ENCODE assay signal across 14 cellular contexts in the genomic region with DNA sequence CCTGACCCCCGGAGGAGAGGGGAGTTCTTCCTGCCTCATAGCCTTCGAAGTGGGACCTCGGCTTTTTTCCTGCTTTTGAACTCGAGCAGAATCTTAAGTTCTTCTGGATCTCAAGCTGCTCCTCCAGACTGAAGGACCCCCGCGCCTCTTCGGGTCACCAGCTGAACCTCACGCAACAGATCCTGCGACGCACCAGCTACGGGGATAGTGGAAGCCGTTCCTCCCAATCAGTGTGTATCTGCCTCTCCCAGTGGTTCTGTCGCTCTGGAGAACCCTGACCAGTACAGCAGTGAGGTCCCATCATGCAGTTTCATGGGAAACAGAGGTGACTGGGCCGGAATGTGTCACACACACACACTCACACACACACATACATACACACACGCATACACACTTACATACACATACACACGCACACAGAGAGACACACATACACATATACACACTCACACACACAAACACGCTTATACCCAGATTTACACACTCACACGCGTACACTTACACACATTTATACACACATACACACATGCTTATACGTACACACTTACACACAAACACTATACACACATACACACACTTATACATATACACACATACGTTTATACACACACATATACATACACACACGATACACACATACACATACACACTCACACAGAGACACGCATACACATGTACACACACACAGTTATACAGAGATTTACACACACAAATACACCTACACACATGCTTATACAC.
DNase-seq lines count a peak whose midpoint lies in the region; ATAC-seq and TF ChIP-seq lines count a peak whose summit lies in the region.
"Had no signal": no experiment of that assay in that cellular context is flagged by ENCODE, and none has a peak within 500 bp of the region (broad histone marks: within the 10 kb centered on the region; RNA-seq: fewer than 3 reads in every experiment).

No MANE protein-coding gene starts in this region.

- H2AK5ac ChIP-seq in IMR-90 (ENCODE audit: low read depth, low read length) = no peak overlapping the region

- H3K4me1 Mint-ChIP-seq in glutamatergic neuron (ENCODE audit: low read depth, unreplicated experiment) = peaks cover 51% of the 10 kb centered on the region
- peaks cover 61% of the 10 kb centered on the region for H3K4me1 Mint-ChIP-seq in neural progenitor cell
- no peaks in the 10 kb centered on the region for H3K4me1 Mint-ChIP-seq in stimulated activated effector memory CD8-positive, alpha-beta T cell treated with anti-CD3 and anti-CD28 coated beads, Interleukin-12 subunit alpha, Interleukin-12 subunit beta, amount 100 ng/mL, for 72 hours
- H3K4me1 Mint-ChIP-seq: CD14-positive monocyte had no signal

- no peak overlapping the region for H4K5ac ChIP-seq in IMR-90 (ENCODE audit: low read depth, low read length)

- no peaks in the 10 kb centered on the region for H3K79me2 ChIP-seq in neural progenitor cell (ENCODE audit: low read depth)

- TF ChIP-seq RAD21 in IMR-90 (IDR thresholded peaks at IDR 0.05; ENCODE audit: low read length) = no peak

- H3K14ac ChIP-seq in IMR-90 (replicated peaks; ENCODE audit: low read depth, low read length) = no peak overlapping the region

- POLR2A ChIA-PET in IMR-90 (lab: Charles Lee; ENCODE audit: unreplicated experiment) = no interaction called here

- no peak overlapping the region for H2BK20ac ChIP-seq in IMR-90 (ENCODE audit: low read depth, low read length)

- TF ChIP-seq CTCF in IMR-90 (conservative IDR thresholded peaks at IDR 0.05; ENCODE audit: low read depth, low read length) = no peak
- no peak for TF ChIP-seq CTCF in glutamatergic neuron (IDR thresholded peaks at IDR 0.05; ENCODE audit: partially characterized antibody, unreplicated experiment)
- no peak for TF ChIP-seq CTCF in neural progenitor cell (IDR thresholded peaks at IDR 0.05)

- intact Hi-C loops in IMR-90 (cut with micrococcal nuclease) = no loop called here

- no peak overlapping the region for H3K4me3 ChIP-seq in IMR-90 (ENCODE audit: insufficient read depth, low read depth, low read length)
- no peak overlapping the region for H3K4me3 ChIP-seq in neural progenitor cell

- no peak overlapping the region for H2BK15ac ChIP-seq in IMR-90 (ENCODE audit: low read depth, low read length)

- BruUV-seq in IMR-90 (replicated peaks; lab: Mats Ljungman, UMichigan) = no TSS peak

- H2BK120ac ChIP-seq in IMR-90 (ENCODE audit: low read depth, low read length) = no peak overlapping the region

- H3K4me2 ChIP-seq in IMR-90 (ENCODE audit: low read depth, low read length) = no peak overlapping the region
- no peak overlapping the region for H3K4me2 ChIP-seq in neural progenitor cell

- H4K20me1 ChIP-seq in IMR-90 (ENCODE audit: insufficient read depth, low read length) (no peaks in the 10 kb centered on the region), neural progenitor cell (ENCODE audit: low read depth) (no peaks in the 10 kb centered on the region)

- H2BK5ac ChIP-seq in IMR-90 (ENCODE audit: low read depth, low read length, poor library complexity, severe bottlenecking) = peak overlapping the region; percentile 67

- H3K9ac ChIP-seq in IMR-90 (ENCODE audit: low read depth, low read length) (no peak overlapping the region), neural progenitor cell (no peak overlapping the region)

- H3K9me3 ChIP-seq in IMR-90 (ENCODE audit: control insufficient read depth, insufficient read depth, low read length) (peaks cover 54% of the 10 kb centered on the region), neural progenitor cell (ENCODE audit: low read depth) (no peaks in the 10 kb centered on the region)

- H3K4me3 Mint-ChIP-seq in glutamatergic neuron (ENCODE audit: unreplicated experiment) = peak overlapping the region; percentile 78
- peak overlapping the region; percentile 6 for H3K4me3 Mint-ChIP-seq in neural progenitor cell
- H3K4me3 Mint-ChIP-seq in stimulated activated effector memory CD8-positive, alpha-beta T cell treated with anti-CD3 and anti-CD28 coated beads, Interleukin-12 subunit alpha, Interleukin-12 subunit beta, amount 100 ng/mL, for 72 hours = no peak overlapping the region
- H3K4me3 Mint-ChIP-seq: CD14-positive monocyte, H9 had no signal

- H3K4me1 ChIP-seq in IMR-90 (ENCODE audit: control insufficient read depth, insufficient read depth, low read length) (no peaks in the 10 kb centered on the region), neural progenitor cell (peaks cover 30% of the 10 kb centered on the region)

- peaks cover 16% of the 10 kb centered on the region for H3K9me3 Mint-ChIP-seq in glutamatergic neuron (ENCODE audit: unreplicated experiment)
- H3K9me3 Mint-ChIP-seq in neural progenitor cell = peaks cover 4% of the 10 kb centered on the region
- no peaks in the 10 kb centered on the region for H3K9me3 Mint-ChIP-seq in stimulated activated effector memory CD8-positive, alpha-beta T cell treated with anti-CD3 and anti-CD28 coated beads, Interleukin-12 subunit alpha, Interleukin-12 subunit beta, amount 100 ng/mL, for 72 hours

- DNase-seq in IMR-90 = no peak
- DNase-seq in glutamatergic neuron = no peak
- DNase-seq in neural progenitor cell (ENCODE audit: low spot score) = no peak
- no peak for DNase-seq in stimulated activated CD4-positive, alpha-beta T cell treated with anti-CD3 and anti-CD28 coated beads, Interleukin-4, amount 100 ng/mL, for 4 hours
- no peak for DNase-seq in erythroblast (lab: John Stamatoyannopoulos, UW)
- no peak for DNase-seq in stimulated activated effector memory CD8-positive, alpha-beta T cell treated with anti-CD3 and anti-CD28 coated beads, Interleukin-12 subunit alpha, Interleukin-12 subunit beta, amount 100 ng/mL, for 72 hours (ENCODE audit: low spot score in 2 of 2)
- no peak for DNase-seq in activated CD8-positive, alpha-beta memory T cell treated with anti-CD3 and anti-CD28 coated beads, Interleukin-2, amount 50 U/mL, for 4 hours
- DNase-seq: ACHN, DMS79, H9, KG1, NCI-H1105 treated with DMSO at 0.1 percent for 48 hours, OCI-M1 had no signal

- no peak for ATAC-seq in IMR-90 (ENCODE audit: low read depth)
- ATAC-seq in stimulated activated effector memory CD8-positive, alpha-beta T cell treated with anti-CD3 and anti-CD28 coated beads, Interleukin-12 subunit alpha, Interleukin-12 subunit beta, amount 100 ng/mL, for 72 hours = no peak

- H4K8ac ChIP-seq in IMR-90 (ENCODE audit: low read depth in 2 of 2, low read length in 2 of 2) = no peak overlapping the region

- TF ChIP-seq POLR2A in IMR-90 (IDR thresholded peaks at IDR 0.05; ENCODE audit: low read depth, low read length) = no peak
- no peak for TF ChIP-seq POLR2A in erythroblast (IDR thresholded peaks at IDR 0.05; ENCODE audit: low read length)

- H2AFZ ChIP-seq in IMR-90 (replicated peaks; ENCODE audit: low read length, poor library complexity) = no peak overlapping the region
- no peak overlapping the region for H2AFZ ChIP-seq in neural progenitor cell (replicated peaks)

- no peak overlapping the region for H3K18ac ChIP-seq in IMR-90 (ENCODE audit: low read depth, low read length)

- H3K27me3 Mint-ChIP-seq in glutamatergic neuron (ENCODE audit: unreplicated experiment) = peaks cover 10% of the 10 kb centered on the region
- H3K27me3 Mint-ChIP-seq in neural progenitor cell (ENCODE audit: insufficient read depth, low read depth) = peaks cover 17% of the 10 kb centered on the region

- no peaks in the 10 kb centered on the region for H3K27me3 ChIP-seq in IMR-90 (ENCODE audit: control insufficient read depth, insufficient read depth, low read length)
- H3K27me3 ChIP-seq in neural progenitor cell = no peaks in the 10 kb centered on the region

- H3K79me1 ChIP-seq in IMR-90 (ENCODE audit: low read depth in 1 of 2, low read length in 2 of 2) = no peaks in the 10 kb centered on the region

- no peak overlapping the region for H2AK9ac ChIP-seq in IMR-90 (replicated peaks; ENCODE audit: low read depth, low read length, poor library complexity)

- H3F3A ChIP-seq in neural progenitor cell (ENCODE audit: low read depth) = no peaks in the 10 kb centered on the region

- H4K91ac ChIP-seq in IMR-90 (ENCODE audit: insufficient read depth, low read depth, low read length) = no peak overlapping the region

- H3K4ac ChIP-seq in IMR-90 (ENCODE audit: low read depth, low read length) = no peak overlapping the region

- in situ Hi-C loops in IMR-90 (cut with MboI; ENCODE audit: low sequenced_read_pairs) = no loop called here

- 76 to 96% methylated on average over 5 to 13 of the region's 23 CpGs for WGBS in IMR-90 (ENCODE audit: extremely low coverage in 2 of 2, insufficient read length in 1 of 2), 2 experiments

- H3K36me3 Mint-ChIP-seq in glutamatergic neuron (ENCODE audit: unreplicated experiment) (no peaks in the 10 kb centered on the region), neural progenitor cell (peaks cover 5% of the 10 kb centered on the region)
- no peaks in the 10 kb centered on the region for H3K36me3 Mint-ChIP-seq in stimulated activated effector memory CD8-positive, alpha-beta T cell treated with anti-CD3 and anti-CD28 coated beads, Interleukin-12 subunit alpha, Interleukin-12 subunit beta, amount 100 ng/mL, for 72 hours
- H3K36me3 Mint-ChIP-seq: CD14-positive monocyte had no signal

- no peaks in the 10 kb centered on the region for H3K36me3 ChIP-seq in IMR-90 (ENCODE audit: control insufficient read depth, insufficient read depth, low read length)
- H3K36me3 ChIP-seq in neural progenitor cell = no peaks in the 10 kb centered on the region

- H3K27ac Mint-ChIP-seq in glutamatergic neuron (ENCODE audit: unreplicated experiment) (peak overlapping the region; percentile 99), neural progenitor cell (peak overlapping the region; percentile 30)
- no peak overlapping the region for H3K27ac Mint-ChIP-seq in stimulated activated effector memory CD8-positive, alpha-beta T cell treated with anti-CD3 and anti-CD28 coated beads, Interleukin-12 subunit alpha, Interleukin-12 subunit beta, amount 100 ng/mL, for 72 hours
- H3K27ac Mint-ChIP-seq: CD14-positive monocyte had no signal

- H3K27ac ChIP-seq in IMR-90 (ENCODE audit: insufficient read depth, low read length) = no peak overlapping the region
- no peak overlapping the region for H3K27ac ChIP-seq in neural progenitor cell

- CTCF ChIA-PET in IMR-90 (lab: Yijun Ruan, JAX) = no interaction called here

- no peak overlapping the region for H3K23ac ChIP-seq in IMR-90 (ENCODE audit: low read depth, low read length)

- H3K9me1 ChIP-seq in IMR-90 (ENCODE audit: insufficient read depth, low read length) = no peaks in the 10 kb centered on the region

- H3K56ac ChIP-seq in IMR-90 (ENCODE audit: extremely low read depth, insufficient read depth, low read length) = no peak overlapping the region

- dilution Hi-C loops in IMR-90 (cut with HindIII; ENCODE audit: low sequenced_read_pairs, unreplicated experiment) = no loop called here

TF ChIP-seq in IMR-90, 13 proteins besides CTCF, POLR2A, EP300 and RAD21 (continues in another document):
- TF ChIP-seq CHD1 (IDR thresholded peaks at IDR 0.05; ENCODE audit: low read depth, low read length) (no peak), RCOR1 (IDR thresholded peaks at IDR 0.05; ENCODE audit: insufficient replicate concordance, low read length) (no peak)
